Comparison of ENCODE assay signal across 9 cellular contexts in genomic region chr1:81548918-81549587, GRCh38.
A peak's percentile ranks its signal among the peaks of the same experiment; 100 is the strongest.
DNase-seq lines count a peak whose midpoint lies in the region; ATAC-seq lines count a peak whose summit lies in the region.
"Had no signal": no experiment of that assay in that cellular context is flagged by ENCODE, and none has a peak within 500 bp of the region (broad histone marks: within the 10 kb centered on the region; RNA-seq: fewer than 3 reads in every experiment).

No MANE protein-coding gene starts in this region.

- peak; percentile 20 for DNase-seq in NCI-H82 treated with DMSO at 0.1 percent for 48 hours (lab: John Stamatoyannopoulos, UW; ENCODE audit: unreplicated experiment)
- DNase-seq in EL = no peak
- no peak for DNase-seq in DMS 273 treated with DMSO at 0.1 percent for 48 hours (lab: John Stamatoyannopoulos, UW)
- DNase-seq in stimulated activated naive CD4-positive, alpha-beta T cell (lab: John Stamatoyannopoulos, UW) = no peak
- DNase-seq in ACHN = no peak
- DNase-seq: colonic mucosa had no signal

- in situ Hi-C loops in ACHN (cut with HindIII; ENCODE audit: low pct_ligation_motif_present, low pct_unique_long_range_greater_than_20kb, low sequenced_read_pairs) = no loop called here

- ATAC-seq in GM18502 (IDR thresholded peaks at IDR 0.05; ENCODE audit: poor library complexity, unreplicated experiment) (peak; percentile 56), GM21423 (IDR thresholded peaks at IDR 0.05; ENCODE audit: unreplicated experiment) (peak; percentile 60), HG03060 (IDR thresholded peaks at IDR 0.05; ENCODE audit: low read depth, unreplicated experiment) (peak; percentile 10)

Comparison
In these comparisons a context has a peak if more than half of its experiments do, and no peak if none do; other contexts are left out.
1. ATAC-seq: peak in every context shown above with its lines; median percentile 60 in GM21423; 56 in GM18502; 10 in HG03060.